In genomic region chr21:22791986-22792560, GRCh38 we compare ENCODE assay signal across 8 cellular contexts.
DNase-seq lines count a peak whose midpoint lies in the region; ATAC-seq and TF ChIP-seq lines count a peak whose summit lies in the region.

No MANE protein-coding gene starts in this region.

- peak; percentile 60 for TF ChIP-seq CTCF in AG09319 (IDR thresholded peaks at IDR 0.05; ENCODE audit: low read depth, low read length)
- peak; percentile 64 for TF ChIP-seq CTCF in GM13977 (IDR thresholded peaks at IDR 0.05; ENCODE audit: extremely low read depth, insufficient read depth, missing control alignments)
- TF ChIP-seq CTCF in SK-N-SH (IDR thresholded peaks at IDR 0.05), result peak; percentile 89
- peak; percentile 85 for TF ChIP-seq CTCF in progenitor cell of endocrine pancreas (IDR thresholded peaks at IDR 0.05; ENCODE audit: unreplicated experiment)

- H3F3A ChIP-seq in SK-N-SH (replicated peaks; ENCODE audit: insufficient read depth), result peaks cover 7% of the 10 kb centered on the region

- peak; percentile 82 for TF ChIP-seq RAD21 in SK-N-SH (IDR thresholded peaks at IDR 0.05; ENCODE audit: low read length)

- CTCF ChIA-PET in SK-N-SH (lab: Yijun Ruan, JAX), result interaction anchor here (0.6 to 3.2 kb wide), 25 partner anchors 12 to 1793 kb away, joined by 3 to 19 read pairs (median 3); no protein-coding TSS in a partner anchor

- H3K4me1 Mint-ChIP-seq in progenitor cell of endocrine pancreas (ENCODE audit: low read depth), result no peaks in the 10 kb centered on the region

- H3K36me3 ChIP-seq in SK-N-SH (replicated peaks in 1 of 2; ENCODE audit: control insufficient read depth in 1 of 2, insufficient read depth in 2 of 2, low read length in 1 of 2), result no peaks in the 10 kb centered on the region

- H3K27ac ChIP-seq in SK-N-SH (ENCODE audit: low read depth in 2 of 2, low read length in 1 of 2), result no peak overlapping the region

- H3K4me3 Mint-ChIP-seq in progenitor cell of endocrine pancreas (ENCODE audit: low read depth), result no peak overlapping the region

- no peaks in the 10 kb centered on the region for H3K27me3 Mint-ChIP-seq in progenitor cell of endocrine pancreas

- no peaks in the 10 kb centered on the region for H3K36me3 Mint-ChIP-seq in progenitor cell of endocrine pancreas (ENCODE audit: insufficient read depth)

- no peak for ATAC-seq in HG02678 (IDR thresholded peaks at IDR 0.05; ENCODE audit: unreplicated experiment)
- ATAC-seq in HG03039 (IDR thresholded peaks at IDR 0.05; ENCODE audit: unreplicated experiment), result no peak

- in situ Hi-C loops in GM13977 (cut with MboI; ENCODE audit: low pct_unique_long_range_greater_than_20kb, low sequenced_read_pairs, unreplicated experiment), result no loop called here

- H3K9ac ChIP-seq in SK-N-SH, result no peak overlapping the region

- no peak overlapping the region for H2AFZ ChIP-seq in SK-N-SH (ENCODE audit: low read depth)

- POLR2A ChIA-PET in SK-N-SH (lab: Yijun Ruan, JAX), result no interaction called here

- H3K79me2 ChIP-seq in SK-N-SH (ENCODE audit: insufficient read depth), result no peaks in the 10 kb centered on the region

- peaks cover 0 to 5% of the 10 kb centered on the region in 2 experiments; a peak in 1 of 4 replicates for H3K4me1 ChIP-seq in SK-N-SH (ENCODE audit: control insufficient read depth in 1 of 2, insufficient read depth in 2 of 2, low read depth in 1 of 2, low read length in 1 of 2)

- DNase-seq in AG09319 (ENCODE audit: extremely low read depth, low read depth) (peak; percentile 2), GM13977 (ENCODE audit: low spot score) (peak; percentile 24), NCI-H1092 treated with DMSO at 0.1 percent for 48 hours (lab: John Stamatoyannopoulos, UW) (peak; percentile 53), SK-N-SH (peak; percentile 60), fibroblast of peridontal ligament (ENCODE audit: extremely low read depth) (peak; percentile 66), progenitor cell of endocrine pancreas (ENCODE audit: low spot score, unreplicated experiment) (no peak)

- H3K27me3 ChIP-seq in SK-N-SH (ENCODE audit: insufficient read depth), result no peaks in the 10 kb centered on the region

- no peak overlapping the region for H3K27ac Mint-ChIP-seq in progenitor cell of endocrine pancreas

- no peaks in the 10 kb centered on the region for H3K9me3 Mint-ChIP-seq in progenitor cell of endocrine pancreas (ENCODE audit: low read depth)

- H3K9me2 ChIP-seq in SK-N-SH, result no peaks in the 10 kb centered on the region

- no peak overlapping the region; a peak in 1 of 4 replicates for H3K4me3 ChIP-seq in SK-N-SH (ENCODE audit: low read depth in 2 of 2, low read length in 1 of 2)

- H3K4me2 ChIP-seq in SK-N-SH, result no peak overlapping the region

- no peaks in the 10 kb centered on the region for H4K20me1 ChIP-seq in SK-N-SH (ENCODE audit: insufficient read depth)

- 3% methylated on average over 3 of the region's 3 CpGs for WGBS in SK-N-SH (ENCODE audit: low lambda C conversion rate)

- TF ChIP-seq EP300 in SK-N-SH (IDR thresholded peaks at IDR 0.05; ENCODE audit: borderline replicate concordance in 1 of 2, low read depth in 1 of 2, low read length in 1 of 2), result no peak

- no peaks in the 10 kb centered on the region for H3K9me3 ChIP-seq in SK-N-SH

TF ChIP-seq in SK-N-SH, 30 proteins besides CTCF, POLR2A, EP300 and RAD21:
- TF ChIP-seq, protein P1, sequence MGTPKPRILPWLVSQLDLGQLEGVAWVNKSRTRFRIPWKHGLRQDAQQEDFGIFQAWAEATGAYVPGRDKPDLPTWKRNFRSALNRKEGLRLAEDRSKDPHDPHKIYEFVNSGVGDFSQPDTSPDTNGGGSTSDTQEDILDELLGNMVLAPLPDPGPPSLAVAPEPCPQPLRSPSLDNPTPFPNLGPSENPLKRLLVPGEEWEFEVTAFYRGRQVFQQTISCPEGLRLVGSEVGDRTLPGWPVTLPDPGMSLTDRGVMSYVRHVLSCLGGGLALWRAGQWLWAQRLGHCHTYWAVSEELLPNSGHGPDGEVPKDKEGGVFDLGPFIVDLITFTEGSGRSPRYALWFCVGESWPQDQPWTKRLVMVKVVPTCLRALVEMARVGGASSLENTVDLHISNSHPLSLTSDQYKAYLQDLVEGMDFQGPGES (IDR thresholded peaks at IDR 0.05; ENCODE audit: low read depth, low read length), result no peak
- TF ChIP-seq FOSL2 (IDR thresholded peaks at IDR 0.05; ENCODE audit: borderline replicate concordance, low read depth), result no peak
- peak; percentile 55 for TF ChIP-seq SMC3 (IDR thresholded peaks at IDR 0.05; ENCODE audit: low read depth, low read length)
- no peak for TF ChIP-seq CHD2 (IDR thresholded peaks at IDR 0.05; ENCODE audit: low read length, partially characterized antibody)
- TF ChIP-seq GATA2 (CRISPR knock-in tag; IDR thresholded peaks at IDR 0.05), result no peak
- TF ChIP-seq PBX3 (IDR thresholded peaks at IDR 0.05), result no peak
